Comparison of ENCODE assay signal across 8 cellular contexts in the genomic region with DNA sequence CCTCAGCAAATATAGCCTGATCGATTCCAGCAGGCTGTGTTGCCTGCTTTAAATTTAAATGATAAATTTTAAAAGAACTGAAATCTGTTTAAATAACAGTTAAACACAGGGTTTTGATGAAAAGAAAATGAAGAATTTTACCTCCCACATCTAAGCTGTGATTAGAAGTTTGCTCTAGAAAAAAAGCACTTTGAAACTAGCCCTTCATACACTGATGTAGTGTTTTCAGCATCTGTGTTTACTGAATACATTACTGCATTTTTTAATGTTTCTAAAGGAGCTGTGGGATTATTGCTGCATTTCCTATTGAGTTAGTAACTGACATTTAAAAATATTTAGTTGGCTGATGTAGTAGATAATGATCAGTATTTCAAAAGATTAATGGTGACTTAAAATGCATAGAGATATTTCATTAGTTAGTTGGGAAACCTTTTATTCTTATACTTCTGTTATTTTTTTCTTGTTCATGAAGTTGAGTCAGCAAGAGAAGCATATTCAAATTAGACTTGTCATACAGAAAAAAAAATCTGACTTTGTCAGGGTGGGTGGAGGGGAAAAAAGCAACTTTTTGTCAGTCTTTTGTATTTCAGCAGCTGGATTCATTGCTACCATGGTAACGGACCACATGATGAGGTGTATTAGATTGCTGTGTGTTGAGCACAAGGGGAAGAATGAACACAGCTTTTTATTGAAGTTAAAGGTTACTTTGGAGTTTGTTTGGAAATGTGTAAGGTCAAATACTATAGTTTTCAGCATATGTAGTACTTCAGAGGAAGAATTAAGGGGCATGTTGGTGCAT.
DNase-seq lines count a peak whose midpoint lies in the region; ATAC-seq lines count a peak whose summit lies in the region.

Gene DTNA (plus strand): TSS at position 668 of the 799 bp plus-strand sequence. CDS start 45,679 bp downstream, outside the sequence.

- no peak for ATAC-seq in GM21423 (IDR thresholded peaks at IDR 0.05; ENCODE audit: unreplicated experiment)

- peak; percentile 75 for DNase-seq in CD1c-positive myeloid dendritic cell (ENCODE audit: extremely low spot score)
- DNase-seq in NCI-H2171 (lab: John Stamatoyannopoulos, UW): peak; percentile 63
- DNase-seq in caudate nucleus (lab: John Stamatoyannopoulos, UW): peak in 19 of 61 donors; percentile 8 to 86 (median 29)
- DNase-seq in kidney glomerular epithelial cell (lab: John Stamatoyannopoulos, UW): peak; percentile 91
- peak; percentile 86 for DNase-seq in superior temporal gyrus (ENCODE audit: extremely low spot score)
- no peak for DNase-seq in activated CD4-positive, alpha-beta T cell treated with anti-CD3 and anti-CD28 coated beads, Interleukin-2, amount 50 U/mL, for 48 hours
- DNase-seq in stimulated activated CD4-positive, alpha-beta T cell treated with anti-CD3 and anti-CD28 coated beads, Interleukin-4, amount 100 ng/mL, for 1 hour: no peak

- peak within 1 kb of the TSS; percentile 89 for H3K27ac ChIP-seq in caudate nucleus (ENCODE audit: low read depth, low read length)

Comparison
In these comparisons a context has a peak if more than half of its experiments do, and no peak if none do; other contexts are left out.
1. DNase-seq: peak in CD1c-positive myeloid dendritic cell (single experiment), NCI-H2171 (single experiment), kidney glomerular epithelial cell (single experiment) and superior temporal gyrus (single experiment); none in activated CD4-positive, alpha-beta T cell treated with anti-CD3 and anti-CD28 coated beads, Interleukin-2, amount 50 U/mL, for 48 hours (0 of 2) and stimulated activated CD4-positive, alpha-beta T cell treated with anti-CD3 and anti-CD28 coated beads, Interleukin-4, amount 100 ng/mL, for 1 hour (single experiment).